8 cellular contexts compared by ENCODE assay signal in genomic region chr2:32009479-32010256, GRCh38. TPM values are rescaled to one million over a fixed set of nuclear protein-coding genes. Genes with fewer than 3 reads are reported as not detected.
DNase-seq lines count a peak whose midpoint lies in the region; ATAC-seq and TF ChIP-seq lines count a peak whose summit lies in the region.

No MANE protein-coding gene starts in this region.

- H3K36me3 ChIP-seq in mesodermal cell (ENCODE audit: control insufficient read depth, insufficient read depth, low read length): peaks cover 8% of the 10 kb centered on the region

- peak overlapping the region; percentile 86 for H3K27ac Mint-ChIP-seq in activated CD8-positive, alpha-beta T cell treated with anti-CD3 and anti-CD28 coated beads, Interleukin-2, amount 10 ng/mL, durations not matched to agents 7 days and 5 days
- H3K27ac Mint-ChIP-seq in effector memory CD8-positive, alpha-beta T cell: peak overlapping the region; percentile 91 to 92

- no peaks in the 10 kb centered on the region for H3K9me3 ChIP-seq in mesodermal cell (ENCODE audit: control insufficient read depth, low read length)

- H3K27ac ChIP-seq in mesodermal cell (ENCODE audit: low read depth, low read length, severe bottlenecking): peak overlapping the region; percentile 80

- peak overlapping the region; percentile 93 for H3K4me3 Mint-ChIP-seq in activated CD8-positive, alpha-beta T cell treated with anti-CD3 and anti-CD28 coated beads, Interleukin-2, amount 10 ng/mL, durations not matched to agents 7 days and 5 days
- H3K4me3 Mint-ChIP-seq in effector memory CD8-positive, alpha-beta T cell: peak overlapping the region; percentile 93 to 95

- no peaks in the 10 kb centered on the region for H3K27me3 Mint-ChIP-seq in activated CD8-positive, alpha-beta T cell treated with anti-CD3 and anti-CD28 coated beads, Interleukin-2, amount 10 ng/mL, durations not matched to agents 7 days and 5 days (ENCODE audit: low read depth)
- H3K27me3 Mint-ChIP-seq in effector memory CD8-positive, alpha-beta T cell: no peaks in the 10 kb centered on the region

- DNase-seq in GM12864 (ENCODE audit: low read depth): no peak
- DNase-seq in LNCaP clone FGC (ENCODE audit: low read depth): no peak
- peak; percentile 56 for DNase-seq in activated CD8-positive, alpha-beta T cell treated with anti-CD3 and anti-CD28 coated beads, Interleukin-2, amount 10 ng/mL, durations not matched to agents 7 days and 5 days
- DNase-seq in effector memory CD8-positive, alpha-beta T cell: peak; percentile 19 to 23 (median 21)
- DNase-seq in stimulated activated CD8-positive, alpha-beta memory T cell treated with anti-CD3 and anti-CD28 coated beads, Interleukin-7, amount 100 ng/mL, for 4 hours (ENCODE audit: low read depth in 2 of 2): peak; percentile 14 to 33
- DNase-seq in DMS114 treated with DMSO at 0.1 percent for 48 hours (lab: John Stamatoyannopoulos, UW; ENCODE audit: unreplicated experiment): no peak

- CTCF ChIA-PET in activated CD8-positive, alpha-beta T cell treated with anti-CD3 and anti-CD28 coated beads, Interleukin-2, amount 10 ng/mL, durations not matched to agents 7 days and 5 days (lab: Charles Lee): interaction anchor here (1.6 to 2.2 kb wide), 2 partner anchors 30 to 122 kb away, joined by 9 to 10 read pairs; partner anchors contain the start of gene DPY30

- no peaks in the 10 kb centered on the region for H3K4me1 ChIP-seq in mesodermal cell (ENCODE audit: control insufficient read depth, insufficient read depth, low read length, poor library complexity, severe bottlenecking)

- peaks cover 48% of the 10 kb centered on the region for H3K4me1 Mint-ChIP-seq in activated CD8-positive, alpha-beta T cell treated with anti-CD3 and anti-CD28 coated beads, Interleukin-2, amount 10 ng/mL, durations not matched to agents 7 days and 5 days (ENCODE audit: low read depth)
- peaks cover 36 to 42% of the 10 kb centered on the region in 2 donors for H3K4me1 Mint-ChIP-seq in effector memory CD8-positive, alpha-beta T cell (ENCODE audit: low read depth in 2 of 2)

- ATAC-seq in GM21786 (IDR thresholded peaks at IDR 0.05; ENCODE audit: unreplicated experiment): peak; percentile 10
- peak; percentile 27 for ATAC-seq in activated CD8-positive, alpha-beta T cell treated with anti-CD3 and anti-CD28 coated beads, Interleukin-2, amount 10 ng/mL, durations not matched to agents 7 days and 5 days
- ATAC-seq in effector memory CD8-positive, alpha-beta T cell (replicated peaks): peak; percentile 6

- no peaks in the 10 kb centered on the region for H3K9me3 Mint-ChIP-seq in activated CD8-positive, alpha-beta T cell treated with anti-CD3 and anti-CD28 coated beads, Interleukin-2, amount 10 ng/mL, durations not matched to agents 7 days and 5 days (ENCODE audit: insufficient read depth)
- H3K9me3 Mint-ChIP-seq in effector memory CD8-positive, alpha-beta T cell: no peaks in the 10 kb centered on the region

- TF ChIP-seq CTCF in GM12864 (IDR thresholded peaks at IDR 0.05; ENCODE audit: low read depth, low read length, missing control alignments): no peak
- TF ChIP-seq CTCF in LNCaP clone FGC (IDR thresholded peaks at IDR 0.05; ENCODE audit: control insufficient read depth, extremely low read depth, insufficient read depth): no peak

- peaks cover 25% of the 10 kb centered on the region for H3K36me3 Mint-ChIP-seq in activated CD8-positive, alpha-beta T cell treated with anti-CD3 and anti-CD28 coated beads, Interleukin-2, amount 10 ng/mL, durations not matched to agents 7 days and 5 days (ENCODE audit: low read depth)
- peaks cover 11% of the 10 kb centered on the region for H3K36me3 Mint-ChIP-seq in effector memory CD8-positive, alpha-beta T cell (ENCODE audit: insufficient read depth)

- 0 to 1% methylated on average over 21 to 46 of the region's 92 CpGs for WGBS in mesodermal cell (ENCODE audit: insufficient coverage in 2 of 2), 2 experiments

- POLR2A ChIA-PET in activated CD8-positive, alpha-beta T cell treated with anti-CD3 and anti-CD28 coated beads, Interleukin-2, amount 10 ng/mL, durations not matched to agents 7 days and 5 days (lab: Charles Lee): interaction anchor here (0.8 to 1.8 kb wide), 4 partner anchors 11 to 147 kb away, joined by 3 to 12 read pairs (median 5); partner anchors contain the start of gene DPY30

- H3K4me3 ChIP-seq in GM12864 (ENCODE audit: low read depth, low read length) (peak overlapping the region; percentile 88), LNCaP clone FGC (ENCODE audit: low read depth, low read length) (peak overlapping the region; percentile 80), mesodermal cell (ENCODE audit: extremely low read depth, insufficient read depth, low read length, poor library complexity, severe bottlenecking) (peak overlapping the region; percentile 83)

RNA-seq across cellular contexts. Expression of gene MEMO1, which starts 1.1 kb away (rescaled TPM):
- total RNA-seq in activated CD8-positive, alpha-beta T cell treated with anti-CD3 and anti-CD28 coated beads, Interleukin-2, amount 10 ng/mL, durations not matched to agents 7 days and 5 days: 10 to 100 TPM; 50.5 to 51.5 TPM
- polyA plus RNA-seq in mesodermal cell (2013, experiment 1 of 2): 63.2 TPM
- polyA plus RNA-seq in mesodermal cell (2013, experiment 2 of 2): 64.6 TPM

RNA-seq across cellular contexts. Expression of gene DPY30, which starts 29.9 kb away (rescaled TPM):
- total RNA-seq in activated CD8-positive, alpha-beta T cell treated with anti-CD3 and anti-CD28 coated beads, Interleukin-2, amount 10 ng/mL, durations not matched to agents 7 days and 5 days: 10 to 100 TPM; 70.0 to 71.3 TPM
- polyA plus RNA-seq in mesodermal cell (2013, experiment 1 of 2): 125 TPM
- 147 TPM for polyA plus RNA-seq in mesodermal cell (2013, experiment 2 of 2)

RNA-seq across cellular contexts. Expression of gene SPAST, which starts 53.7 kb away (rescaled TPM):
- 10 to 100 TPM; 18.6 to 19.0 TPM for total RNA-seq in activated CD8-positive, alpha-beta T cell treated with anti-CD3 and anti-CD28 coated beads, Interleukin-2, amount 10 ng/mL, durations not matched to agents 7 days and 5 days
- 23.4 TPM for polyA plus RNA-seq in mesodermal cell (2013, experiment 1 of 2)
- polyA plus RNA-seq in mesodermal cell (2013, experiment 2 of 2): 21.4 TPM

Comparison
In these comparisons a context has a peak if more than half of its experiments do, and no peak if none do; other contexts are left out.
1. DNase-seq: peak in activated CD8-positive, alpha-beta T cell treated with anti-CD3 and anti-CD28 coated beads, Interleukin-2, amount 10 ng/mL, durations not matched to agents 7 days and 5 days (single experiment), effector memory CD8-positive, alpha-beta T cell (3 of 3) and stimulated activated CD8-positive, alpha-beta memory T cell treated with anti-CD3 and anti-CD28 coated beads, Interleukin-7, amount 100 ng/mL, for 4 hours (2 of 2); none in GM12864 (single experiment), LNCaP clone FGC (single experiment) and DMS114 treated with DMSO at 0.1 percent for 48 hours (single experiment).
2. Peak in every context shown above with its lines, with median percentiles within 50 percentile points of each other: H3K4me3 ChIP-seq and ATAC-seq.